18 cellular contexts compared by ENCODE assay signal in genomic region chr6:111920581-111920980, GRCh38.
"Had no signal": no experiment of that assay in that cellular context is flagged by ENCODE, and none has a peak within 500 bp of the region (broad histone marks: within the 10 kb centered on the region; RNA-seq: fewer than 3 reads in every experiment).

No MANE protein-coding gene starts in this region.

- DNase-seq: activated CD4-positive, alpha-beta memory T cell treated with anti-CD3 and anti-CD28 coated beads, Interleukin-2, amount 10 ng/mL, durations not matched to agents 7 days and 5 days; activated CD4-positive, alpha-beta T cell treated with anti-CD3 and anti-CD28 coated beads for 48 hours; activated CD4-positive, CD25-positive, alpha-beta regulatory T cell; activated CD8-positive, alpha-beta memory T cell treated with anti-CD3 and anti-CD28 coated beads, Interleukin-2, amount 10 ng/mL, durations not matched to agents 7 days and 5 days; dermis blood vessel endothelial cell; foreskin keratinocyte; hypothalamus; naive thymus-derived CD8-positive, alpha-beta T cell; nucleus accumbens; stimulated activated CD4-positive, alpha-beta T cell treated with anti-CD3 and anti-CD28 coated beads, Interleukin-4, amount 100 ng/mL, for 24 hours; stomach; trophoblast cell had no signal

- H3K27ac Mint-ChIP-seq: activated CD4-positive, alpha-beta memory T cell treated with anti-CD3 and anti-CD28 coated beads, Interleukin-2, amount 10 ng/mL, durations not matched to agents 7 days and 5 days; activated CD8-positive, alpha-beta memory T cell treated with anti-CD3 and anti-CD28 coated beads, Interleukin-2, amount 10 ng/mL, durations not matched to agents 7 days and 5 days; activated naive CD8-positive, alpha-beta T cell; stimulated activated effector memory CD8-positive, alpha-beta T cell treated with anti-CD3 and anti-CD28 coated beads, Interleukin-12 subunit alpha, Interleukin-12 subunit beta, amount 100 ng/mL, for 72 hours had no signal

- H3K4me3 ChIP-seq: cardiac muscle cell, smooth muscle cell, stomach, vagina had no signal

- H3K9me3 Mint-ChIP-seq: activated CD4-positive, alpha-beta memory T cell treated with anti-CD3 and anti-CD28 coated beads, Interleukin-2, amount 10 ng/mL, durations not matched to agents 7 days and 5 days; naive thymus-derived CD8-positive, alpha-beta T cell; stimulated activated effector memory CD8-positive, alpha-beta T cell treated with anti-CD3 and anti-CD28 coated beads, Interleukin-12 subunit alpha, Interleukin-12 subunit beta, amount 100 ng/mL, for 72 hours had no signal

- H3K4me3 Mint-ChIP-seq: activated CD4-positive, alpha-beta memory T cell treated with anti-CD3 and anti-CD28 coated beads, Interleukin-2, amount 10 ng/mL, durations not matched to agents 7 days and 5 days; activated CD8-positive, alpha-beta memory T cell treated with anti-CD3 and anti-CD28 coated beads, Interleukin-2, amount 10 ng/mL, durations not matched to agents 7 days and 5 days; activated naive CD8-positive, alpha-beta T cell; naive thymus-derived CD8-positive, alpha-beta T cell; stimulated activated effector memory CD8-positive, alpha-beta T cell treated with anti-CD3 and anti-CD28 coated beads, Interleukin-12 subunit alpha, Interleukin-12 subunit beta, amount 100 ng/mL, for 72 hours had no signal

- H3K27me3 Mint-ChIP-seq: activated CD4-positive, alpha-beta memory T cell treated with anti-CD3 and anti-CD28 coated beads, Interleukin-2, amount 10 ng/mL, durations not matched to agents 7 days and 5 days; activated CD8-positive, alpha-beta memory T cell treated with anti-CD3 and anti-CD28 coated beads, Interleukin-2, amount 10 ng/mL, durations not matched to agents 7 days and 5 days; activated naive CD8-positive, alpha-beta T cell; naive thymus-derived CD8-positive, alpha-beta T cell had no signal

- H3K36me3 Mint-ChIP-seq: activated naive CD8-positive, alpha-beta T cell; naive thymus-derived CD8-positive, alpha-beta T cell; stimulated activated effector memory CD8-positive, alpha-beta T cell treated with anti-CD3 and anti-CD28 coated beads, Interleukin-12 subunit alpha, Interleukin-12 subunit beta, amount 100 ng/mL, for 72 hours had no signal

- ATAC-seq: activated CD8-positive, alpha-beta memory T cell treated with anti-CD3 and anti-CD28 coated beads, Interleukin-2, amount 10 ng/mL, durations not matched to agents 7 days and 5 days; foreskin keratinocyte; naive thymus-derived CD8-positive, alpha-beta T cell; sciatic nerve; stimulated activated effector memory CD8-positive, alpha-beta T cell treated with anti-CD3 and anti-CD28 coated beads, Interleukin-12 subunit alpha, Interleukin-12 subunit beta, amount 100 ng/mL, for 72 hours had no signal
